8 cellular contexts compared by ENCODE assay signal in the genomic region with DNA sequence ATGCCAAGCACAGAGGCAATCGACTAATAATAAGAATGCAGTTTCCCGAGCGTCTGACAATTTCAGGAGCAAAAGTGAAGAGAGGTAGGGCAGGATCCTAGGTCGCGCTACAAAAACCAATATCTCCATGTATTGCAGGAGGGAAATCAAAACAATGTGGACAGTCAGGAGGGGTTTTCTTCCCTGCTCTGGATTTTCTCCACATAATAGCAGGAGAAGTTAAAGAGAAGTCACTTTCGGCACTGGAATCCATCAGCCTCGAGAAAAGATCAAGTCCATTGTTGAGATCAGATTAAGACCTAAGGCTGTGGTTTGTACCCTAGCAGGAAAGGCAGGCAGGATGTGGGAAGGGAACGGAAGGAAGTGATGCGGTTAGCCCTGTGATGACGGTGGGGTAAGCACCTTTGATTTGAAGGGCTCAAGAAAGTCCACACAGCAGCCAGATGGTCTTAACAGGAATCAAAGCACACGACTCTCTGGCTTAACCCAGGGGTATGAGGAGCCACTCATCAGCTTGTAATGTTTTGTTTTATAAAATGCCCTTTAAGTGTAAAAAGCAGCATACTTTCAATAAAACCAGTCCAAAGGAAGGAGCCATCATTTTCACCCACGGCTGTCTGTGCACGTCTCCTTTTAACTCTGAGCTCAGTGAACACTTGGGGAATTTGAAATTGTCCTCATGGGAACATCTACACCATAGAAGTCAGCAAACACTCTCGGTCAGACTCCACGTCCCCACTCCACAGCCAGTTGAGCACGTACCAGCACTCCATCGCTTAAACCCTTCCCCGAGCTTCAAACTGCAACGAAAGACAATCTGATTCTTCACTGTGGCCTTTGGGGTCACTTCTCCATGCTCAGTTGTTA. TPM values are rescaled to one million over a fixed set of nuclear protein-coding genes. Genes with fewer than 3 reads are reported as not detected.
DNase-seq lines count a peak whose midpoint lies in the region; ATAC-seq, FAIRE-seq and TF ChIP-seq lines count a peak whose summit lies in the region.

No MANE protein-coding gene starts in this region.

- H3K9me2 ChIP-seq in PC-9 (ENCODE audit: insufficient read depth): no peaks in the 10 kb centered on the region

- no peaks in the 10 kb centered on the region for H3F3A ChIP-seq in PC-9 (ENCODE audit: insufficient read depth, low read depth)

- no peaks in the 10 kb centered on the region for H4K20me1 ChIP-seq in PC-9 (ENCODE audit: insufficient read depth)

- H3K4me3 Mint-ChIP-seq in CD8-positive, alpha-beta T cell: peak overlapping the region; percentile 80

- FAIRE-seq in HTR-8/SVneo (lab: Jason Lieb, UNC): no peak

- H3K27ac ChIP-seq in CD8-positive, alpha-beta T cell (ENCODE audit: low read depth, low read length): peak overlapping the region; percentile 1
- H3K27ac ChIP-seq in PC-9: no peak overlapping the region

- no peak for TF ChIP-seq CTCF in CD8-positive, alpha-beta T cell (IDR thresholded peaks at IDR 0.05)
- no peak for TF ChIP-seq CTCF in fibroblast of the aortic adventitia (IDR thresholded peaks at IDR 0.05; ENCODE audit: insufficient read depth, low read length)
- no peak for TF ChIP-seq CTCF in PC-9 (conservative IDR thresholded peaks at IDR 0.05)

- no TSS peak for BruUV-seq in PC-9 (replicated peaks; lab: Mats Ljungman, UMichigan)

- no peaks in the 10 kb centered on the region for H3K79me2 ChIP-seq in PC-9 (ENCODE audit: low read depth)

- no peaks in the 10 kb centered on the region for H3K9me3 Mint-ChIP-seq in CD8-positive, alpha-beta T cell

- peak; percentile 78 for ATAC-seq in CD8-positive, alpha-beta T cell
- ATAC-seq in GM21381 (IDR thresholded peaks at IDR 0.05; ENCODE audit: unreplicated experiment): peak; percentile 99

- H3K27me3 ChIP-seq in CD8-positive, alpha-beta T cell (ENCODE audit: insufficient read depth, low read length): no peaks in the 10 kb centered on the region
- no peaks in the 10 kb centered on the region for H3K27me3 ChIP-seq in PC-9 (ENCODE audit: insufficient read depth, low read depth)

- CTCF ChIA-PET in CD8-positive, alpha-beta T cell (lab: Charles Lee): interaction anchor here (0.8 to 1.8 kb wide), 7 partner anchors 8 to 63 kb away, joined by 3 to 9 read pairs (median 3); no protein-coding TSS in a partner anchor
- CTCF ChIA-PET in PC-9 (lab: Charles Lee): no interaction called here
- CTCF ChIA-PET in HEK293T (lab: Yijun Ruan, JAX): interaction anchor here (1.0 kb wide), 1 partner anchor 9 kb away, joined by 6 read pairs; no protein-coding TSS in a partner anchor

- H3K9me3 ChIP-seq in CD8-positive, alpha-beta T cell (ENCODE audit: low read length): no peaks in the 10 kb centered on the region
- H3K9me3 ChIP-seq in PC-9 (ENCODE audit: insufficient read depth, low read depth): no peaks in the 10 kb centered on the region

- DNase-seq in CD8-positive, alpha-beta T cell: peak; percentile 45 to 84 (median 66)
- DNase-seq in HTR-8/SVneo (ENCODE audit: insufficient read length, low spot score): peak; percentile 45
- DNase-seq in activated CD8-positive, alpha-beta memory T cell treated with anti-CD3 and anti-CD28 coated beads for 24 hours: peak; percentile 80
- peak; percentile 72 for DNase-seq in fibroblast of the aortic adventitia (ENCODE audit: low read depth)
- DNase-seq in stimulated activated CD4-positive, alpha-beta T cell treated with anti-CD3 and anti-CD28 coated beads, Interleukin-2, amount 100 ng/mL, for 48 hours: peak; percentile 41 to 49
- DNase-seq in PC-9: no peak
- no peak for DNase-seq in HEK293T (ENCODE audit: extremely low spot score)

- H3K4me3 ChIP-seq in CD8-positive, alpha-beta T cell (ENCODE audit: low read depth, low read length): peak overlapping the region; percentile 26
- no peak overlapping the region for H3K4me3 ChIP-seq in fibroblast of the aortic adventitia (ENCODE audit: low read depth, low read length)
- H3K4me3 ChIP-seq in PC-9: no peak overlapping the region

- peaks cover 42% of the 10 kb centered on the region for H3K4me1 ChIP-seq in CD8-positive, alpha-beta T cell (ENCODE audit: insufficient read depth, low read length)
- H3K4me1 ChIP-seq in PC-9 (replicated peaks; ENCODE audit: insufficient read depth): no peaks in the 10 kb centered on the region

- POLR2A ChIA-PET in CD8-positive, alpha-beta T cell (lab: Charles Lee): interaction anchor here (0.6 to 2.1 kb wide), 8 partner anchors 11 to 85 kb away, joined by 3 to 5 read pairs (median 4); a partner anchor contains a TSS
- POLR2A ChIA-PET in PC-9 (lab: Charles Lee; ENCODE audit: unreplicated experiment) (no interaction called here), HEK293T (lab: Yijun Ruan, JAX) (no interaction called here)

- peaks cover 56% of the 10 kb centered on the region for H3K4me1 Mint-ChIP-seq in CD8-positive, alpha-beta T cell (ENCODE audit: low read depth)

- H3K36me3 Mint-ChIP-seq in CD8-positive, alpha-beta T cell: no peaks in the 10 kb centered on the region

- intact Hi-C loops in CD8-positive, alpha-beta T cell (cut with DNase I, micrococcal nuclease): loop anchor here (1.0 to 10.0 kb wide), 4 partner anchors 16 to 294 kb away; a partner anchor contains a TSS
- intact Hi-C loops in PC-9 (cut with micrococcal nuclease; ENCODE audit: unreplicated experiment): no loop called here

- H3K27ac Mint-ChIP-seq in CD8-positive, alpha-beta T cell: peak overlapping the region; percentile 91

- no peak overlapping the region for H3K4me2 ChIP-seq in PC-9

- H2AFZ ChIP-seq in PC-9: no peak overlapping the region

- no peaks in the 10 kb centered on the region for H3K36me3 ChIP-seq in CD8-positive, alpha-beta T cell (ENCODE audit: insufficient read depth, low read length)
- H3K36me3 ChIP-seq in PC-9 (ENCODE audit: low read depth): no peaks in the 10 kb centered on the region

- peaks cover 13% of the 10 kb centered on the region for H3K27me3 Mint-ChIP-seq in CD8-positive, alpha-beta T cell (ENCODE audit: low read depth)

TF ChIP-seq in HEK293T, 16 proteins besides CTCF, POLR2A, EP300 and RAD21:
- TF ChIP-seq ARNT (IDR thresholded peaks at IDR 0.05): no peak
- TF ChIP-seq FOXA1 (IDR thresholded peaks at IDR 0.05): no peak
- no peak for TF ChIP-seq FOXK2 (IDR thresholded peaks at IDR 0.05)
- no peak for TF ChIP-seq HDGF (IDR thresholded peaks at IDR 0.05; ENCODE audit: borderline replicate concordance)
- TF ChIP-seq LEF1 (IDR thresholded peaks at IDR 0.05; ENCODE audit: borderline replicate concordance): no peak
- no peak for TF ChIP-seq CTBP1 (IDR thresholded peaks at IDR 0.05; ENCODE audit: borderline replicate concordance)
- TF ChIP-seq SP1 (IDR thresholded peaks at IDR 0.05): no peak
- no peak for TF ChIP-seq BHLHE40 (IDR thresholded peaks at IDR 0.05; ENCODE audit: borderline replicate concordance)
- TF ChIP-seq FOXM1 (IDR thresholded peaks at IDR 0.05; ENCODE audit: borderline replicate concordance): no peak

RNA-seq across cellular contexts. Expression of a gene that starts 15.8 kb away (rescaled TPM):
- 10 to 100 TPM; 56.4 to 63.4 TPM for total RNA-seq in CD8-positive, alpha-beta T cell
- total RNA-seq in fibroblast of the aortic adventitia (ENCODE audit: low replicate concordance) (21.7 and 29.6 TPM in 2 replicates), PC-9 (2021) (27.8 and 33.0 TPM in 2 replicates)

Comparison
In these comparisons a context has a peak if more than half of its experiments do, and no peak if none do; other contexts are left out.
1. DNase-seq: peak in CD8-positive, alpha-beta T cell (7 of 7), HTR-8/SVneo (single experiment), activated CD8-positive, alpha-beta memory T cell treated with anti-CD3 and anti-CD28 coated beads for 24 hours (single experiment), fibroblast of the aortic adventitia (single experiment) and stimulated activated CD4-positive, alpha-beta T cell treated with anti-CD3 and anti-CD28 coated beads, Interleukin-2, amount 100 ng/mL, for 48 hours (2 of 2); none in PC-9 (0 of 2) and HEK293T (single experiment).